8 cellular contexts compared by ENCODE assay signal in the genomic region with DNA sequence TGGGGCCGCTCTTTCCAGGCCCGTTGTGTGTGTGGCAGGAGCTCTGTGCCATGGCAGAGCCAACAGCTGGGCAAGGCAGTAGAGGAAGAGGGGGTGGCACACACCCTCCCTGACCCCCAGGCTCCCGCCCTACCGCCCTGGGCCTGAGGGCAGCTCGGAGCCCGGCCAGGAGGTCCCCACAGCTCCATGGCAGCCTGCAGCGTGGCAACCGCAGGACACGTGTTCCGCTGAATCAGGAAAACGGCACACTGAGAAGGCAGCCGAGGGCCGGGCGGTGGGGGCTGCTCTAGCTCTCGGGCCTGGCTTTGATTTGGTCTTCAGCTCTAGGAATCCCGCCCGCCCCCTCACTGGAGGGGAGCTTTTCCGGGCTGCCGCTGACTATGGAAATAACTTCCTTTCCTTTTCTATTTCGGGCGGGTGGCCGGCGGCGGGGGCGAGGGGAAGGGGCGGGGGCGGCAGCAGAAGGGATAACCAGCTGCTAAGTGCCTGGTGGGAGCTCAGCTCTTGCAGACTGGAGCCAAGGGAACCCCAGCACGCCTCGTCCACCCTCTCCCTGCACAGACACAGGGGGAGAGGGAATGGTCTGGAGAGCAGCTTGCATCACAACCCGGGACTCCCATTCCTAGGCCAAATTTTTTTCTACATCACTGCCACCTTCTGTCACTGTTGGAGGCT. TPM values are rescaled to one million over a fixed set of nuclear protein-coding genes. Genes with fewer than 3 reads are reported as not detected.
DNase-seq lines count a peak whose midpoint lies in the region; ATAC-seq and TF ChIP-seq lines count a peak whose summit lies in the region.

No MANE protein-coding gene starts in this region.

- H3K27ac Mint-ChIP-seq in activated naive CD4-positive, alpha-beta T cell treated with anti-CD3 and anti-CD28 coated beads, Interleukin-2, amount 10 ng/mL, durations not matched to agents 7 days and 5 days = no peak overlapping the region
- peak overlapping the region; percentile 97 for H3K27ac Mint-ChIP-seq in neural crest cell (ENCODE audit: unreplicated experiment)

- H3K4me1 Mint-ChIP-seq in activated naive CD4-positive, alpha-beta T cell treated with anti-CD3 and anti-CD28 coated beads, Interleukin-2, amount 10 ng/mL, durations not matched to agents 7 days and 5 days = peaks cover 20% of the 10 kb centered on the region
- H3K4me1 Mint-ChIP-seq in neural crest cell = peaks cover 82% of the 10 kb centered on the region

- no peak overlapping the region for H2AFZ ChIP-seq in Loucy (ENCODE audit: low read length)

- H3F3A ChIP-seq in Loucy (ENCODE audit: low read depth) = 0 out of 2 replicates have a peak, but pooled peaks cover 4% of the 10 kb centered on the region

- H3K9ac ChIP-seq in Loucy (ENCODE audit: low read depth, low read length, poor library complexity, severe bottlenecking) = peak overlapping the region; percentile 34

- no peak overlapping the region for H3K4me3 Mint-ChIP-seq in activated naive CD4-positive, alpha-beta T cell treated with anti-CD3 and anti-CD28 coated beads, Interleukin-2, amount 10 ng/mL, durations not matched to agents 7 days and 5 days
- peak overlapping the region; percentile 74 for H3K4me3 Mint-ChIP-seq in neural crest cell

- H3K4me3 ChIP-seq in Loucy (ENCODE audit: low read length, poor library complexity, severe bottlenecking) (peak overlapping the region; percentile 40), urinary bladder (ENCODE audit: low read depth, low read length) (no peak overlapping the region)

- no peaks in the 10 kb centered on the region for H3K27me3 ChIP-seq in Loucy (ENCODE audit: insufficient read depth, low read length, poor library complexity, severe bottlenecking)

- H3K27ac ChIP-seq in urinary bladder (ENCODE audit: low read depth) = peak overlapping the region; percentile 79

- no peaks in the 10 kb centered on the region for H4K20me1 ChIP-seq in Loucy (ENCODE audit: insufficient read depth, low read length, poor library complexity, severe bottlenecking)

- peaks cover 98% of the 10 kb centered on the region for H3K27me3 Mint-ChIP-seq in activated naive CD4-positive, alpha-beta T cell treated with anti-CD3 and anti-CD28 coated beads, Interleukin-2, amount 10 ng/mL, durations not matched to agents 7 days and 5 days
- no peaks in the 10 kb centered on the region for H3K27me3 Mint-ChIP-seq in neural crest cell (ENCODE audit: low read depth)

- H3K4me2 ChIP-seq in Loucy (ENCODE audit: low read depth, low read length, poor library complexity, severe bottlenecking) = peak overlapping the region; percentile 52

- DNase-seq in AG08396 (ENCODE audit: low spot score) (peak; percentile 88), foreskin melanocyte (peak; percentile 83), neural crest cell (ENCODE audit: low read depth, low spot score) (peak; percentile 68), GM19238 (ENCODE audit: insufficient read length, low spot score) (no peak)
- DNase-seq in activated naive CD4-positive, alpha-beta T cell treated with anti-CD3 and anti-CD28 coated beads, Interleukin-2, amount 10 ng/mL, durations not matched to agents 7 days and 5 days = peak; percentile 47

- H3K36me3 Mint-ChIP-seq in activated naive CD4-positive, alpha-beta T cell treated with anti-CD3 and anti-CD28 coated beads, Interleukin-2, amount 10 ng/mL, durations not matched to agents 7 days and 5 days = no peaks in the 10 kb centered on the region
- peaks cover 18% of the 10 kb centered on the region for H3K36me3 Mint-ChIP-seq in neural crest cell (ENCODE audit: low read depth)

- H3K79me2 ChIP-seq in Loucy (ENCODE audit: insufficient read depth, low read length) = no peaks in the 10 kb centered on the region

- no peaks in the 10 kb centered on the region for H3K9me3 Mint-ChIP-seq in activated naive CD4-positive, alpha-beta T cell treated with anti-CD3 and anti-CD28 coated beads, Interleukin-2, amount 10 ng/mL, durations not matched to agents 7 days and 5 days
- no peaks in the 10 kb centered on the region for H3K9me3 Mint-ChIP-seq in neural crest cell

- H3K36me3 ChIP-seq in Loucy (ENCODE audit: insufficient read depth, low read length) = no peaks in the 10 kb centered on the region
- no peaks in the 10 kb centered on the region for H3K36me3 ChIP-seq in urinary bladder (ENCODE audit: insufficient read depth)

- no peaks in the 10 kb centered on the region for H3K9me2 ChIP-seq in Loucy (replicated peaks; ENCODE audit: low read depth, low read length)

- no peak for ATAC-seq in HG03045 (IDR thresholded peaks at IDR 0.05; ENCODE audit: unreplicated experiment)

- no peak for TF ChIP-seq CTCF in Loucy (conservative IDR thresholded peaks at IDR 0.05; ENCODE audit: low read length)
- no peak for TF ChIP-seq CTCF in neural crest cell (conservative IDR thresholded peaks at IDR 0.05)

- CTCF ChIA-PET in activated naive CD4-positive, alpha-beta T cell treated with anti-CD3 and anti-CD28 coated beads, Interleukin-2, amount 10 ng/mL, durations not matched to agents 7 days and 5 days (lab: Charles Lee) = interaction anchor here (0.9 to 2.3 kb wide), 3 partner anchors 14 to 18 kb away, joined by 3 to 10 read pairs (median 7); no protein-coding TSS in a partner anchor

- H3K4me1 ChIP-seq in Loucy (ENCODE audit: insufficient read depth, low read length, poor library complexity, severe bottlenecking) (peaks cover 68% of the 10 kb centered on the region), urinary bladder (ENCODE audit: insufficient read depth) (no peaks in the 10 kb centered on the region)

- no peaks in the 10 kb centered on the region for H3K9me3 ChIP-seq in Loucy (ENCODE audit: insufficient read depth, low read depth, low read length)

- WGBS in urinary bladder = 8% methylated on average over 30 of the region's 30 CpGs

RNA-seq across cellular contexts. Expression of a gene that starts 24.7 kb away (rescaled TPM):
- total RNA-seq in neural crest cell (50.0 and 63.0 TPM in 2 replicates), urinary bladder (17.3 TPM)
- polyA plus RNA-seq in urinary bladder = 41.2 TPM
